ENCODE assay signal across 8 cellular contexts in the genomic region with DNA sequence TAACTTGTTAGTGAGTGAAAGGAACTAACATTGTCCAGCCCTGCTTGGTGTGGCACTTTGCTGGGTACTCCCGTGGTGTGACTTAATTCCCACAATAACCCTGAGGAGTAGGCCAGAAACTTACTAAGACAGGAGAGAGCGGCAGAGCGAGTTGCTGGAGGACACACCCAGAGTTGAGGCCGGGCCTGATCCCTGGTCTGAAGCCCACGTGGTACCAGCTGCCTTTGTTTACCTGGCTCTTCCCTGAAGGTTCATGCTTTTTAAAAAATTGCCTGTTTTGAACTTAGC. TPM values are rescaled to one million over a fixed set of nuclear protein-coding genes. Genes with fewer than 3 reads are reported as not detected.
DNase-seq lines count a peak whose midpoint lies in the region; TF ChIP-seq lines count a peak whose summit lies in the region.

No MANE protein-coding gene starts in this region.

- peak; percentile 61 for DNase-seq in NCI-H82 (lab: John Stamatoyannopoulos, UW)
- no peak for DNase-seq in NCI-H82 treated with DMSO at 0.1 percent for 48 hours (lab: John Stamatoyannopoulos, UW; ENCODE audit: unreplicated experiment)
- DNase-seq in NCI-H2171 (lab: John Stamatoyannopoulos, UW), result peak; percentile 7
- DNase-seq in MCF 10A (ENCODE audit: unreplicated experiment), result peak; percentile 58
- peak; percentile 20 for DNase-seq in kidney glomerular epithelial cell (lab: John Stamatoyannopoulos, UW)
- DNase-seq in iPS-NIHi11 (ENCODE audit: low spot score), result no peak
- no peak for DNase-seq in stimulated activated CD4-positive, alpha-beta T cell treated with anti-CD3 and anti-CD28 coated beads, Interleukin-4, amount 100 ng/mL, for 1 hour

- peak overlapping the region; percentile 86 for H3K27ac ChIP-seq in subcutaneous abdominal adipose tissue (ENCODE audit: low read depth, low read length)

- H3K4me1 Mint-ChIP-seq in MCF 10A (ENCODE audit: insufficient read depth, unreplicated experiment), result peaks cover 27% of the 10 kb centered on the region

- H3K27me3 ChIP-seq in subcutaneous abdominal adipose tissue (ENCODE audit: control insufficient read depth in 5 of 5, insufficient read depth in 4 of 5, low read length in 5 of 5), result no peaks in the 10 kb centered on the region

- no peaks in the 10 kb centered on the region for H3K27me3 Mint-ChIP-seq in MCF 10A (ENCODE audit: insufficient read depth, unreplicated experiment)

- peak overlapping the region; percentile 88 for H3K27ac Mint-ChIP-seq in MCF 10A (ENCODE audit: low read depth, unreplicated experiment)

- peaks cover 0 to 19% (median 10%) of the 10 kb centered on the region in 5 donors for H3K36me3 ChIP-seq in subcutaneous abdominal adipose tissue (ENCODE audit: control insufficient read depth in 5 of 5, insufficient read depth in 5 of 5, low read length in 5 of 5)

- intact Hi-C loops in MCF 10A (cut with micrococcal nuclease), result no loop called here

- TF ChIP-seq CTCF in MCF 10A (IDR thresholded peaks at IDR 0.05; ENCODE audit: unreplicated experiment), result no peak

- H3K36me3 Mint-ChIP-seq in MCF 10A (ENCODE audit: insufficient read depth, unreplicated experiment), result peaks cover 12% of the 10 kb centered on the region

- no peaks in the 10 kb centered on the region for H3K9me3 Mint-ChIP-seq in MCF 10A (ENCODE audit: unreplicated experiment)

- BruUV-seq in MCF 10A (replicated peaks; lab: Mats Ljungman, UMichigan), result TSS peak; percentile 52

- peaks cover 13 to 77% (median 68%) of the 10 kb centered on the region in 5 donors for H3K4me1 ChIP-seq in subcutaneous abdominal adipose tissue (ENCODE audit: control insufficient read depth in 5 of 5, insufficient read depth in 5 of 5, low read length in 5 of 5)

- H3K9ac ChIP-seq in subcutaneous abdominal adipose tissue (ENCODE audit: low read length in 5 of 5), result peak overlapping the region; percentile 69 to 92 (median 78)

- peak overlapping the region; percentile 91 for H3K4me3 Mint-ChIP-seq in MCF 10A (ENCODE audit: unreplicated experiment)

- no peaks in the 10 kb centered on the region for H3K9me3 ChIP-seq in subcutaneous abdominal adipose tissue (ENCODE audit: control insufficient read depth in 5 of 5, low read length in 5 of 5)

- POLR2A ChIA-PET in MCF 10A (lab: Yijun Ruan, JAX), result interaction anchor here (0.6 to 5.6 kb wide), 9 partner anchors 11 to 491 kb away, joined by 3 to 95 read pairs (median 7); partner anchors contain the start of genes EIF3D and IFT27

- CTCF ChIA-PET in MCF 10A (lab: Yijun Ruan, JAX), result interaction anchor here (0.6 to 2.0 kb wide), 8 partner anchors 10 to 32 kb away, joined by 3 to 11 read pairs (median 4); no protein-coding TSS in a partner anchor

- H3K4me3 ChIP-seq in subcutaneous abdominal adipose tissue (ENCODE audit: low read depth in 1 of 5, low read length in 5 of 5), result peak overlapping the region; percentile 77 to 93 (median 87)

RNA-seq across cellular contexts. Expression of gene MPST, which starts 0.6 kb away (rescaled TPM):
- total RNA-seq in MCF 10A (2022), result 40.7 and 51.2 TPM in 2 replicates

RNA-seq across cellular contexts. Expression of gene TST, which starts 0.9 kb away (rescaled TPM):
- total RNA-seq in MCF 10A (2022), result 16.2 and 16.4 TPM in 2 replicates

RNA-seq across cellular contexts. Expression of gene KCTD17, which starts 31.4 kb away (rescaled TPM):
- 11.7 and 12.8 TPM in 2 replicates for total RNA-seq in MCF 10A (2022)

Comparison
In these comparisons a context has a peak if more than half of its experiments do, and no peak if none do; other contexts are left out.
1. DNase-seq: peak in NCI-H82 (single experiment), NCI-H2171 (single experiment), MCF 10A (single experiment) and kidney glomerular epithelial cell (single experiment); none in NCI-H82 treated with DMSO at 0.1 percent for 48 hours (single experiment), iPS-NIHi11 (single experiment) and stimulated activated CD4-positive, alpha-beta T cell treated with anti-CD3 and anti-CD28 coated beads, Interleukin-4, amount 100 ng/mL, for 1 hour (single experiment).